In genomic region chr5:134100283-134101011, GRCh38 we compare ENCODE assay signal across 8 cellular contexts. TPM values are rescaled to one million over a fixed set of nuclear protein-coding genes. Genes with fewer than 3 reads are reported as not detected.
DNase-seq lines count a peak whose midpoint lies in the region; ATAC-seq and TF ChIP-seq lines count a peak whose summit lies in the region.

No MANE protein-coding gene starts in this region.

- H3K4me1 ChIP-seq in vagina: no peaks in the 10 kb centered on the region

- TF ChIP-seq CTCF in vagina (IDR thresholded peaks at IDR 0.05): no peak

- H3K36me3 ChIP-seq in MG63: no peaks in the 10 kb centered on the region
- H3K36me3 ChIP-seq in vagina: no peaks in the 10 kb centered on the region

- H3K27ac ChIP-seq in vagina: no peak overlapping the region

- DNase-seq in EH (ENCODE audit: low read depth) (peak; percentile 26), MG63 (peak; percentile 64), iPS-NIHi7 (ENCODE audit: extremely low spot score) (peak; percentile 73), vagina (ENCODE audit: extremely low spot score in 2 of 2) (no peak), DMS114 treated with DMSO at 0.1 percent for 48 hours (lab: John Stamatoyannopoulos, UW; ENCODE audit: unreplicated experiment) (no peak)
- DNase-seq in activated T-cell treated with anti-CD3 and anti-CD28 coated beads, Interleukin-2, amount 50 U/mL, for 48 hours: peak; percentile 85 to 87
- DNase-seq in stimulated activated CD8-positive, alpha-beta memory T cell treated with anti-CD3 and anti-CD28 coated beads, Interleukin-4, amount 100 ng/mL, for 48 hours: peak; percentile 86

- intact Hi-C loops in vagina (cut with DNase I): no loop called here

- H3K4me3 ChIP-seq in MG63 (no peak overlapping the region), vagina (no peak overlapping the region)

- peak; percentile 79 for ATAC-seq in GM21717 (IDR thresholded peaks at IDR 0.05; ENCODE audit: unreplicated experiment)

- no peak for TF ChIP-seq POLR2A in vagina (IDR thresholded peaks at IDR 0.05)

- H3K9me3 ChIP-seq in MG63: no peaks in the 10 kb centered on the region
- H3K9me3 ChIP-seq in vagina: no peaks in the 10 kb centered on the region

- H3K27me3 ChIP-seq in MG63 (no peaks in the 10 kb centered on the region), vagina (no peaks in the 10 kb centered on the region)

RNA-seq across cellular contexts. Expression of gene TCF7, which starts 14.0 kb away (rescaled TPM):
- total RNA-seq in MG63 (2014; rRNA removed; shearing (Covaris generic); ENCODE audit: low replicate concordance): 8.9 and 12.0 TPM in 2 replicates
- total RNA-seq in vagina: 1.7 TPM

Comparison
In these comparisons a context has a peak if more than half of its experiments do, and no peak if none do; other contexts are left out.
1. DNase-seq: peak in EH (single experiment), MG63 (single experiment), activated T-cell treated with anti-CD3 and anti-CD28 coated beads, Interleukin-2, amount 50 U/mL, for 48 hours (2 of 2), iPS-NIHi7 (single experiment) and stimulated activated CD8-positive, alpha-beta memory T cell treated with anti-CD3 and anti-CD28 coated beads, Interleukin-4, amount 100 ng/mL, for 48 hours (single experiment); none in vagina (0 of 2) and DMS114 treated with DMSO at 0.1 percent for 48 hours (single experiment).